Comparison of ENCODE assay signal across 10 cellular contexts in genomic region chr4:93031431-93032098, GRCh38.
"Had no signal": no experiment of that assay in that cellular context is flagged by ENCODE, and none has a peak within 500 bp of the region (broad histone marks: within the 10 kb centered on the region; RNA-seq: fewer than 3 reads in every experiment).

No MANE protein-coding gene starts in this region.

- H3K4me3 ChIP-seq: left ventricle myocardium inferior, suprapubic skin had no signal

- H3K27ac ChIP-seq: left ventricle myocardium inferior, suprapubic skin had no signal

- H3K4me1 ChIP-seq: left ventricle myocardium inferior, suprapubic skin had no signal

- DNase-seq: activated CD4-positive, alpha-beta T cell treated with anti-CD3 and anti-CD28 coated beads, Interleukin-2, amount 10 ng/mL, durations not matched to agents 7 days and 5 days; activated CD4-positive, CD25-positive, alpha-beta regulatory T cell; activated CD8-positive, alpha-beta memory T cell treated with anti-CD3 and anti-CD28 coated beads for 24 hours; activated naive CD8-positive, alpha-beta T cell treated with anti-CD3 and anti-CD28 coated beads for 36 hours; glutamatergic neuron; hypothalamus; left ventricle myocardium inferior; natural killer cell; right cardiac atrium had no signal

- H3K9me3 ChIP-seq: left ventricle myocardium inferior, suprapubic skin had no signal

- H3K36me3 ChIP-seq: left ventricle myocardium inferior, suprapubic skin had no signal

- H3K27me3 ChIP-seq: suprapubic skin had no signal
